In the genomic region with DNA sequence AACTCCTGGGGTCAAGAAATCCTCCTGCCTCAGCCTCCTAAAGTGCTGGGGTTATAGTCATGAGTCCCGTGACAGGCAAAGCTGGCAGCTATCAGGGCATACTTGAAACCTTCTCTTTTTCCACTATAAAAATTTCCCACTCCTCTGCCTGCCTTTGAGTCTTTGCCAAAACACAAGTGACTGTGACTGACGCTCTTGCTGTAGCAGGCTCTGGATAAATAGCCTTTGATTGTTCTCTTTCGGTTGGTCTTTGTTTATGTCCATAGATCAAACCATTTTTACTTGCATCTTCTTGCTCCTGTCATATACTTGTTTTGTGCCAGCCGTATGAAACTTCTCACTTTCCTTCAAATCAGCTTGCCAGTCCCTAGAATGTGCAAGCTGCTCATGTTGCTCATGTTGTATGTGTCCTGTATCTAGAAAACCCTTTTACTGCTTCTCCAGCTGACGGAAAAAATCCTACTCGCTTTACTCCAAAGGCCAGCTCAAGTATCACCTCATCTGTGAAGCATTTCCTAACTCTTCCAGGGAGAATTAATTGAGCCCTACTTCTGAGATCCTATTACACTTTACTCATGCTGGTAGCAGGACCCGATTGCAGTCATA, we compare ENCODE assay signal across 1 cellular context.
TF ChIP-seq lines count a peak whose summit lies in the region.

No MANE protein-coding gene starts in this region.

TF ChIP-seq in HEK293, 187 proteins besides CTCF, POLR2A, EP300 and RAD21 (continued from another document):
- TF ChIP-seq, protein P1, sequence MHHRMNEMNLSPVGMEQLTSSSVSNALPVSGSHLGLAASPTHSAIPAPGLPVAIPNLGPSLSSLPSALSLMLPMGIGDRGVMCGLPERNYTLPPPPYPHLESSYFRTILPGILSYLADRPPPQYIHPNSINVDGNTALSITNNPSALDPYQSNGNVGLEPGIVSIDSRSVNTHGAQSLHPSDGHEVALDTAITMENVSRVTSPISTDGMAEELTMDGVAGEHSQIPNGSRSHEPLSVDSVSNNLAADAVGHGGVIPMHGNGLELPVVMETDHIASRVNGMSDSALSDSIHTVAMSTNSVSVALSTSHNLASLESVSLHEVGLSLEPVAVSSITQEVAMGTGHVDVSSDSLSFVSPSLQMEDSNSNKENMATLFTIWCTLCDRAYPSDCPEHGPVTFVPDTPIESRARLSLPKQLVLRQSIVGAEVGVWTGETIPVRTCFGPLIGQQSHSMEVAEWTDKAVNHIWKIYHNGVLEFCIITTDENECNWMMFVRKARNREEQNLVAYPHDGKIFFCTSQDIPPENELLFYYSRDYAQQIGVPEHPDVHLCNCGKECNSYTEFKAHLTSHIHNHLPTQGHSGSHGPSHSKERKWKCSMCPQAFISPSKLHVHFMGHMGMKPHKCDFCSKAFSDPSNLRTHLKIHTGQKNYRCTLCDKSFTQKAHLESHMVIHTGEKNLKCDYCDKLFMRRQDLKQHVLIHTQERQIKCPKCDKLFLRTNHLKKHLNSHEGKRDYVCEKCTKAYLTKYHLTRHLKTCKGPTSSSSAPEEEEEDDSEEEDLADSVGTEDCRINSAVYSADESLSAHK (tag by site-specific recombination; IDR thresholded peaks at IDR 0.05) = peak; percentile 100
- TF ChIP-seq ZNF391 (tag by site-specific recombination; IDR thresholded peaks at IDR 0.05; ENCODE audit: borderline replicate concordance, low read depth) (0 out of 2 replicates have a peak, but pooled peaks have one; percentile 32), GLIS1 (tag by site-specific recombination; IDR thresholded peaks at IDR 0.05) (peak; percentile 31; the same call in 1 of the 2 replicates), ZBTB6 (tag by site-specific recombination; IDR thresholded peaks at IDR 0.05) (peak; percentile 41; the same call in 1 of the 2 replicates), SETDB1 (IDR thresholded peaks at IDR 0.05; ENCODE audit: insufficient read length, low read length) (peak; percentile 21), ZNF600 (tag by site-specific recombination; IDR thresholded peaks at IDR 0.05) (peak; percentile 83; the same call in 1 of the 2 replicates), ZNF629 (tag by site-specific recombination; IDR thresholded peaks at IDR 0.05) (peak; percentile 63), ZNF121 (tag by site-specific recombination; IDR thresholded peaks at IDR 0.05) (0 out of 2 replicates have a peak, but pooled peaks have one; percentile 9), FEZF1 (tag by site-specific recombination; IDR thresholded peaks at IDR 0.05) (peak; percentile 98), ZBTB20 (tag by site-specific recombination; IDR thresholded peaks at IDR 0.05) (peak; percentile 22; the same call in 1 of the 2 replicates), ZXDB (tag by site-specific recombination; IDR thresholded peaks at IDR 0.05) (peak; percentile 72), ZBTB17 (tag by site-specific recombination; IDR thresholded peaks at IDR 0.05) (peak; percentile 96), ZNF335 (tag by site-specific recombination; conservative IDR thresholded peaks at IDR 0.05) (peak; percentile 63; the same call in 1 of the 2 replicates), ZNF366 (tag by site-specific recombination; conservative IDR thresholded peaks at IDR 0.05) (0 out of 2 replicates have a peak, but pooled peaks have one; percentile 19), ZNF843 (tag by site-specific recombination; IDR thresholded peaks at IDR 0.05) (peak; percentile 39; the same call in 1 of the 2 replicates), SP7 (tag by site-specific recombination; IDR thresholded peaks at IDR 0.05) (0 out of 2 replicates have a peak, but pooled peaks have one; percentile 48), ZNF362 (tag by site-specific recombination; IDR thresholded peaks at IDR 0.05) (peak; percentile 27; the same call in 1 of the 2 replicates), BCL11A (tag by site-specific recombination; IDR thresholded peaks at IDR 0.05; ENCODE audit: low read depth) (0 out of 2 replicates have a peak, but pooled peaks have one; percentile 12), EGR2 (tag by site-specific recombination; IDR thresholded peaks at IDR 0.05; ENCODE audit: low read depth) (no peak), ZNF211 (tag by site-specific recombination; IDR thresholded peaks at IDR 0.05; ENCODE audit: low read depth) (no peak), ZNF24 (tag by site-specific recombination; IDR thresholded peaks at IDR 0.05) (0 out of 2 replicates have a peak, but pooled peaks have one; percentile 29), ZNF660 (tag by site-specific recombination; IDR thresholded peaks at IDR 0.05) (peak; percentile 67; the same call in 1 of the 2 replicates), ZNF596 (tag by site-specific recombination; IDR thresholded peaks at IDR 0.05) (no peak), RBAK (tag by site-specific recombination; IDR thresholded peaks at IDR 0.05) (no peak)
- TF ChIP-seq, protein P2, sequence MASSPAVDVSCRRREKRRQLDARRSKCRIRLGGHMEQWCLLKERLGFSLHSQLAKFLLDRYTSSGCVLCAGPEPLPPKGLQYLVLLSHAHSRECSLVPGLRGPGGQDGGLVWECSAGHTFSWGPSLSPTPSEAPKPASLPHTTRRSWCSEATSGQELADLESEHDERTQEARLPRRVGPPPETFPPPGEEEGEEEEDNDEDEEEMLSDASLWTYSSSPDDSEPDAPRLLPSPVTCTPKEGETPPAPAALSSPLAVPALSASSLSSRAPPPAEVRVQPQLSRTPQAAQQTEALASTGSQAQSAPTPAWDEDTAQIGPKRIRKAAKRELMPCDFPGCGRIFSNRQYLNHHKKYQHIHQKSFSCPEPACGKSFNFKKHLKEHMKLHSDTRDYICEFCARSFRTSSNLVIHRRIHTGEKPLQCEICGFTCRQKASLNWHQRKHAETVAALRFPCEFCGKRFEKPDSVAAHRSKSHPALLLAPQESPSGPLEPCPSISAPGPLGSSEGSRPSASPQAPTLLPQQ (tag by site-specific recombination; IDR thresholded peaks at IDR 0.05) = no peak; the same call in 1 of the 2 replicates
- TF ChIP-seq, protein P3, sequence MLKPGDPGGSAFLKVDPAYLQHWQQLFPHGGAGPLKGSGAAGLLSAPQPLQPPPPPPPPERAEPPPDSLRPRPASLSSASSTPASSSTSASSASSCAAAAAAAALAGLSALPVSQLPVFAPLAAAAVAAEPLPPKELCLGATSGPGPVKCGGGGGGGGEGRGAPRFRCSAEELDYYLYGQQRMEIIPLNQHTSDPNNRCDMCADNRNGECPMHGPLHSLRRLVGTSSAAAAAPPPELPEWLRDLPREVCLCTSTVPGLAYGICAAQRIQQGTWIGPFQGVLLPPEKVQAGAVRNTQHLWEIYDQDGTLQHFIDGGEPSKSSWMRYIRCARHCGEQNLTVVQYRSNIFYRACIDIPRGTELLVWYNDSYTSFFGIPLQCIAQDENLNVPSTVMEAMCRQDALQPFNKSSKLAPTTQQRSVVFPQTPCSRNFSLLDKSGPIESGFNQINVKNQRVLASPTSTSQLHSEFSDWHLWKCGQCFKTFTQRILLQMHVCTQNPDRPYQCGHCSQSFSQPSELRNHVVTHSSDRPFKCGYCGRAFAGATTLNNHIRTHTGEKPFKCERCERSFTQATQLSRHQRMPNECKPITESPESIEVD (tag by site-specific recombination; IDR thresholded peaks at IDR 0.05) = peak; percentile 67
- TF ChIP-seq, protein P4, sequence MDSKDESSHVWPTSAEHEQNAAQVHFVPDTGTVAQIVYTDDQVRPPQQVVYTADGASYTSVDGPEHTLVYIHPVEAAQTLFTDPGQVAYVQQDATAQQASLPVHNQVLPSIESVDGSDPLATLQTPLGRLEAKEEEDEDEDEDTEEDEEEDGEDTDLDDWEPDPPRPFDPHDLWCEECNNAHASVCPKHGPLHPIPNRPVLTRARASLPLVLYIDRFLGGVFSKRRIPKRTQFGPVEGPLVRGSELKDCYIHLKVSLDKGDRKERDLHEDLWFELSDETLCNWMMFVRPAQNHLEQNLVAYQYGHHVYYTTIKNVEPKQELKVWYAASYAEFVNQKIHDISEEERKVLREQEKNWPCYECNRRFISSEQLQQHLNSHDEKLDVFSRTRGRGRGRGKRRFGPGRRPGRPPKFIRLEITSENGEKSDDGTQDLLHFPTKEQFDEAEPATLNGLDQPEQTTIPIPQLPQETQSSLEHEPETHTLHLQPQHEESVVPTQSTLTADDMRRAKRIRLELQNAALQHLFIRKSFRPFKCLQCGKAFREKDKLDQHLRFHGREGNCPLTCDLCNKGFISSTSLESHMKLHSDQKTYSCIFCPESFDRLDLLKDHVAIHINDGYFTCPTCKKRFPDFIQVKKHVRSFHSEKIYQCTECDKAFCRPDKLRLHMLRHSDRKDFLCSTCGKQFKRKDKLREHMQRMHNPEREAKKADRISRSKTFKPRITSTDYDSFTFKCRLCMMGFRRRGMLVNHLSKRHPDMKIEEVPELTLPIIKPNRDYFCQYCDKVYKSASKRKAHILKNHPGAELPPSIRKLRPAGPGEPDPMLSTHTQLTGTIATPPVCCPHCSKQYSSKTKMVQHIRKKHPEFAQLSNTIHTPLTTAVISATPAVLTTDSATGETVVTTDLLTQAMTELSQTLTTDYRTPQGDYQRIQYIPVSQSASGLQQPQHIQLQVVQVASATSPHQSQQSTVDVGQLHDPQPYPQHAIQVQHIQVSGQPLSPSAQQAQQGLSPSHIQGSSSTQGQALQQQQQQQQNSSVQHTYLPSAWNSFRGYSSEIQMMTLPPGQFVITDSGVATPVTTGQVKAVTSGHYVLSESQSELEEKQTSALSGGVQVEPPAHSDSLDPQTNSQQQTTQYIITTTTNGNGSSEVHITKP (tag by site-specific recombination; IDR thresholded peaks at IDR 0.05) = peak; percentile 91
- TF ChIP-seq, protein P5, sequence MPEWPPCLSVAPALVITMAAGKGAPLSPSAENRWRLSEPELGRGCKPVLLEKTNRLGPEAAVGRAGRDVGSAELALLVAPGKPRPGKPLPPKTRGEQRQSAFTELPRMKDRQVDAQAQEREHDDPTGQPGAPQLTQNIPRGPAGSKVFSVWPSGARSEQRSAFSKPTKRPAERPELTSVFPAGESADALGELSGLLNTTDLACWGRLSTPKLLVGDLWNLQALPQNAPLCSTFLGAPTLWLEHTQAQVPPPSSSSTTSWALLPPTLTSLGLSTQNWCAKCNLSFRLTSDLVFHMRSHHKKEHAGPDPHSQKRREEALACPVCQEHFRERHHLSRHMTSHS (tag by site-specific recombination; IDR thresholded peaks at IDR 0.05) = no peak
